Comparison of ENCODE assay signal across 25 cellular contexts in genomic region chr7:34162017-34162565, GRCh38.
DNase-seq lines count a peak whose midpoint lies in the region; ATAC-seq and TF ChIP-seq lines count a peak whose summit lies in the region.
"Had no signal": no experiment of that assay in that cellular context is flagged by ENCODE, and none has a peak within 500 bp of the region (broad histone marks: within the 10 kb centered on the region; RNA-seq: fewer than 3 reads in every experiment).

No MANE protein-coding gene starts in this region.

- H3K4me1 ChIP-seq in smooth muscle cell (ENCODE audit: low read depth), result no peaks in the 10 kb centered on the region
- H3K4me1 ChIP-seq: SJCRH30 had no signal

- H3K36me3 Mint-ChIP-seq in activated naive CD8-positive, alpha-beta T cell treated with anti-CD3 and anti-CD28 coated beads, Interleukin-2, amount 50 U/mL, for 24 hours (ENCODE audit: low read depth), result no peaks in the 10 kb centered on the region
- H3K36me3 Mint-ChIP-seq: CD8-positive, alpha-beta memory T cell had no signal

- H3K9ac ChIP-seq in smooth muscle cell (ENCODE audit: low read depth), result no peak overlapping the region

- H3K27ac ChIP-seq in smooth muscle cell (ENCODE audit: low read depth), result no peak overlapping the region
- H3K27ac ChIP-seq: C4-2B, SJCRH30 had no signal

- no peaks in the 10 kb centered on the region for H3K9me3 ChIP-seq in smooth muscle cell (replicated peaks; ENCODE audit: low read depth)
- H3K9me3 ChIP-seq: SJCRH30 had no signal

- ATAC-seq in stimulated activated naive CD8-positive, alpha-beta T cell treated with anti-CD3 and anti-CD28 coated beads, Interleukin-15, Interleukin-2, amounts not matched to agents 100 U/mL and 50 U/mL, for 24 hours, result no peak
- no peak for ATAC-seq in activated naive CD8-positive, alpha-beta T cell treated with anti-CD3 and anti-CD28 coated beads, Interleukin-2, amount 50 U/mL, for 24 hours
- ATAC-seq: HCT116, HepG2, K562, PC-3 had no signal

- no peak overlapping the region for H3K4me3 Mint-ChIP-seq in activated naive CD8-positive, alpha-beta T cell treated with anti-CD3 and anti-CD28 coated beads, Interleukin-2, amount 50 U/mL, for 24 hours
- H3K4me3 Mint-ChIP-seq: B cell; CD8-positive, alpha-beta memory T cell had no signal

- H3K79me2 ChIP-seq in smooth muscle cell (ENCODE audit: low read depth), result no peaks in the 10 kb centered on the region

- TF ChIP-seq CTCF in fibroblast of the aortic adventitia (IDR thresholded peaks at IDR 0.05; ENCODE audit: insufficient read depth, low read length) (no peak), smooth muscle cell (IDR thresholded peaks at IDR 0.05; ENCODE audit: borderline replicate concordance, insufficient read depth, poor library complexity, severe bottlenecking) (no peak)

- H3K27me3 ChIP-seq in smooth muscle cell (ENCODE audit: low read depth), result no peaks in the 10 kb centered on the region
- H3K27me3 ChIP-seq: SJCRH30 had no signal

- H3K4me1 Mint-ChIP-seq in activated naive CD8-positive, alpha-beta T cell treated with anti-CD3 and anti-CD28 coated beads, Interleukin-2, amount 50 U/mL, for 24 hours, result no peaks in the 10 kb centered on the region
- H3K4me1 Mint-ChIP-seq: B cell; CD8-positive, alpha-beta memory T cell had no signal

- H3K9me3 Mint-ChIP-seq in activated naive CD8-positive, alpha-beta T cell treated with anti-CD3 and anti-CD28 coated beads, Interleukin-2, amount 50 U/mL, for 24 hours, result peaks cover 10% of the 10 kb centered on the region

- no peaks in the 10 kb centered on the region for H3K27me3 Mint-ChIP-seq in activated naive CD8-positive, alpha-beta T cell treated with anti-CD3 and anti-CD28 coated beads, Interleukin-2, amount 50 U/mL, for 24 hours
- H3K27me3 Mint-ChIP-seq: B cell; CD8-positive, alpha-beta memory T cell had no signal

- H3K36me3 ChIP-seq in smooth muscle cell (ENCODE audit: low read depth), result no peaks in the 10 kb centered on the region
- H3K36me3 ChIP-seq: SJCRH30 had no signal

- H2AFZ ChIP-seq in smooth muscle cell (ENCODE audit: low read depth), result no peak overlapping the region

- no peak overlapping the region for H3K4me2 ChIP-seq in smooth muscle cell

- no peak overlapping the region for H3K27ac Mint-ChIP-seq in activated naive CD8-positive, alpha-beta T cell treated with anti-CD3 and anti-CD28 coated beads, Interleukin-2, amount 50 U/mL, for 24 hours
- H3K27ac Mint-ChIP-seq: B cell; CD8-positive, alpha-beta memory T cell had no signal

- WGBS in smooth muscle cell (ENCODE audit: low lambda C conversion rate), result 90% methylated on average over 5 of the region's 5 CpGs

- DNase-seq in EL, result peak; percentile 28
- DNase-seq in NCI-H226, result peak; percentile 31
- peak; percentile 80 for DNase-seq in fibroblast of the aortic adventitia (ENCODE audit: low read depth)
- DNase-seq in stimulated activated naive CD8-positive, alpha-beta T cell treated with anti-CD3 and anti-CD28 coated beads, Interleukin-15, Interleukin-2, amounts not matched to agents 100 U/mL and 50 U/mL, for 24 hours, result no peak
- no peak for DNase-seq in activated naive CD8-positive, alpha-beta T cell treated with anti-CD3 and anti-CD28 coated beads, Interleukin-2, amount 50 U/mL, for 24 hours
- no peak for DNase-seq in smooth muscle cell (lab: John Stamatoyannopoulos, UW; ENCODE audit: unreplicated experiment)
- no peak for DNase-seq in SK-N-DZ (ENCODE audit: low spot score)
- DNase-seq: Calu3; CD8-positive, alpha-beta memory T cell; DND-41; Kasumi-1; MV-4-11; NCI-H2107; NCI-H446; NCI-H524 treated with DMSO at 0.1 percent for 48 hours; NCI-H774; NK-92 treated with Interleukin-12 subunit alpha and Interleukin-12 subunit beta, amount 100 ng/mL, for 24 hours; PC-3; SJCRH30; T-helper 1 cell had no signal

- no peaks in the 10 kb centered on the region for H3F3A ChIP-seq in smooth muscle cell (ENCODE audit: low read depth)

- H3K4me3 ChIP-seq in fibroblast of the aortic adventitia (ENCODE audit: low read depth, low read length), result no peak overlapping the region
- H3K4me3 ChIP-seq in smooth muscle cell, result no peak overlapping the region
- H3K4me3 ChIP-seq: K562, SJCRH30 had no signal

- H4K20me1 ChIP-seq in smooth muscle cell (ENCODE audit: low read depth), result no peaks in the 10 kb centered on the region

Comparison
In these comparisons a context has a peak if more than half of its experiments do, and no peak if none do; other contexts are left out.
1. DNase-seq: peak in EL (single experiment), NCI-H226 (single experiment) and fibroblast of the aortic adventitia (single experiment); none in stimulated activated naive CD8-positive, alpha-beta T cell treated with anti-CD3 and anti-CD28 coated beads, Interleukin-15, Interleukin-2, amounts not matched to agents 100 U/mL and 50 U/mL, for 24 hours (single experiment), activated naive CD8-positive, alpha-beta T cell treated with anti-CD3 and anti-CD28 coated beads, Interleukin-2, amount 50 U/mL, for 24 hours (single experiment), smooth muscle cell (single experiment) and SK-N-DZ (single experiment).